ENCODE assay signal across 10 cellular contexts in genomic region chr18:48994044-48994651, GRCh38. TPM values are rescaled to one million over a fixed set of nuclear protein-coding genes. Genes with fewer than 3 reads are reported as not detected.
DNase-seq lines count a peak whose midpoint lies in the region; ATAC-seq, FAIRE-seq and TF ChIP-seq lines count a peak whose summit lies in the region.
"Had no signal": no experiment of that assay in that cellular context is flagged by ENCODE, and none has a peak within 500 bp of the region (broad histone marks: within the 10 kb centered on the region; RNA-seq: fewer than 3 reads in every experiment).

No MANE protein-coding gene starts in this region.

- peak overlapping the region; percentile 27 to 72 (median 67) for H3K27ac ChIP-seq in gastroesophageal sphincter
- H3K27ac ChIP-seq in gastrocnemius medialis, result peak overlapping the region in 3 of 4 donors; percentile 52 to 67 (median 58)
- H3K27ac ChIP-seq: neutrophil had no signal

- peak; percentile 91 for DNase-seq in DMS53 (lab: John Stamatoyannopoulos, UW)
- DNase-seq in RCC 7860 (ENCODE audit: low spot score), result peak; percentile 88
- no peak for DNase-seq in gastrocnemius medialis
- DNase-seq in GM12891 (ENCODE audit: insufficient read length, low spot score), result no peak
- no peak for DNase-seq in KG1 (lab: John Stamatoyannopoulos, UW)
- DNase-seq in NCI-H2081 treated with DMSO at 0.1 percent for 48 hours (lab: John Stamatoyannopoulos, UW), result no peak
- DNase-seq in NCI-H510A treated with DMSO at 0.1 percent for 48 hours (lab: John Stamatoyannopoulos, UW), result no peak
- DNase-seq: caudate nucleus had no signal

- TF ChIP-seq POLR2A in gastroesophageal sphincter (IDR thresholded peaks at IDR 0.05), result no peak
- TF ChIP-seq POLR2A in gastrocnemius medialis (IDR thresholded peaks at IDR 0.05), result no peak
- TF ChIP-seq POLR2A in GM12891 (IDR thresholded peaks at IDR 0.05; ENCODE audit: low read depth, low read length), result no peak

- no peak for TF ChIP-seq EP300 in gastroesophageal sphincter (IDR thresholded peaks at IDR 0.05)

- WGBS in gastroesophageal sphincter (ENCODE audit: low coverage in 1 of 2), 2 donors, result 12 to 16% methylated on average over 12 to 15 of the region's 15 CpGs

- TF ChIP-seq CTCF in gastroesophageal sphincter (IDR thresholded peaks at IDR 0.05), result no peak
- TF ChIP-seq CTCF in gastrocnemius medialis (IDR thresholded peaks at IDR 0.05 in 4 of 5, conservative IDR thresholded peaks at IDR 0.05 in 1 of 5), result no peak

- H3K4me1 ChIP-seq in gastroesophageal sphincter, result peaks cover 0 to 63% (median 40%) of the 10 kb centered on the region in 3 donors
- peaks cover 32 to 35% of the 10 kb centered on the region in 2 donors for H3K4me1 ChIP-seq in gastrocnemius medialis

- H3K36me3 ChIP-seq in gastroesophageal sphincter (no peaks in the 10 kb centered on the region), gastrocnemius medialis (no peaks in the 10 kb centered on the region)
- H3K36me3 ChIP-seq: neutrophil had no signal

- intact Hi-C loops in gastrocnemius medialis (cut with DNase I; ENCODE audit: low total_unique reads), result no loop called here

- in situ Hi-C loops in gastrocnemius medialis (cut with MboI; ENCODE audit: low sequenced_read_pairs in 4 of 4), result no loop called here

- H3K4me3 ChIP-seq in gastroesophageal sphincter (no peak overlapping the region), gastrocnemius medialis (no peak overlapping the region)

- H3K9me3 ChIP-seq in gastroesophageal sphincter, result no peaks in the 10 kb centered on the region
- H3K9me3 ChIP-seq in gastrocnemius medialis, result no peaks in the 10 kb centered on the region
- H3K9me3 ChIP-seq: neutrophil had no signal

- peak; percentile 23 for ATAC-seq in gastroesophageal sphincter
- no peak for ATAC-seq in gastrocnemius medialis

- H3K27me3 ChIP-seq in gastroesophageal sphincter, result no peaks in the 10 kb centered on the region
- no peaks in the 10 kb centered on the region for H3K27me3 ChIP-seq in gastrocnemius medialis
- H3K27me3 ChIP-seq: neutrophil had no signal

- FAIRE-seq in RCC 7860 (lab: Jason Lieb, UNC) (peak; percentile 65), GM12891 (lab: Jason Lieb, UNC) (no peak)

TF ChIP-seq in GM12891, 5 proteins besides CTCF, POLR2A, EP300 and RAD21:
- TF ChIP-seq POU2F2 (IDR thresholded peaks at IDR 0.05; ENCODE audit: low read depth, low read length) (no peak), TAF1 (IDR thresholded peaks at IDR 0.05; ENCODE audit: low read depth, low read length) (no peak), SPI1 (IDR thresholded peaks at IDR 0.05; ENCODE audit: low read depth, low read length) (no peak), PAX5 (IDR thresholded peaks at IDR 0.05; ENCODE audit: insufficient read depth, low read length, severe bottlenecking) (no peak), POLR2AphosphoS5 (IDR thresholded peaks at IDR 0.05; ENCODE audit: low read depth, low read length) (no peak)

RNA-seq across cellular contexts. Expression of gene SMAD7, which starts 43.4 kb away (rescaled TPM):
- total RNA-seq in gastroesophageal sphincter (10 to 100 TPM; 41.2 to 76.0 (median 55.2) TPM), gastrocnemius medialis (10 to 100 TPM in 3 of 4 donors, 1 to 10 TPM in 1; 9.1 to 13.4 (median 10.8) TPM)
- polyA plus RNA-seq in GM12891 (2012; ENCODE audit: low read depth, missing spikeins), result 4.7 TPM

Comparison
In these comparisons a context has a peak if more than half of its experiments do, and no peak if none do; other contexts are left out.
1. DNase-seq: peak in DMS53 (single experiment) and RCC 7860 (single experiment); none in gastrocnemius medialis (0 of 2), GM12891 (single experiment), KG1 (single experiment), NCI-H2081 treated with DMSO at 0.1 percent for 48 hours (single experiment) and NCI-H510A treated with DMSO at 0.1 percent for 48 hours (single experiment).